Comparison of ENCODE assay signal across 8 cellular contexts in the genomic region with DNA sequence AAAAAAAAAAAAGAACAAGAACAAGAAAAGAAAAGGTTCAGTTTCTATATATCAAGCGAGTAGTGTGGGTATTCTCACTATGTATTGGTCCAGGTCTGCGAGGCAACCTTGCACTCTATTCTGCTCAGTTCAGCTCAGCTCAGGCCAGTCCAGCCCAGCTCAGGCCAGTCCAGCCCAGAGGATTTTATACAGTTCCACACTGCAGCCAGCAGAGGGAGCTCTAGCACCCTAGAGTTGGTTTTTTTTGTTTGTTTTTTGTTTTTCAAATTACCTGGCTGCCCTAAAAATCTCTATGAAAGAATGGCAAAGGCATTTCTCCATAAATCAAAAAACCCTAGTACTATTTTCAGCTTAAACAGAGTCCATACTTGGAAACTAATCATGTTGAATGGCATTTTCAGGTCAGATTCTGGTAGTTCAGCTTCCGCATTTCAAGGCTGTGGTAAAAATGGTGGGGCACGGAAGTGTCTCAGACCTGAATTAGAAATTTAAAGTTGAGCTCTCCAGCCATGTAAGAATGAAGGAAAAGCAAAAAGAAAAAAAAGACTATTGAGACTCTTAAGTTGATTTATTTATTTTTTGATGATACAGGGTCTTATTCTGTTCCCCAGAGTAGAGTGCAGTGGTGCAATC. TPM values are rescaled to one million over a fixed set of nuclear protein-coding genes. Genes with fewer than 3 reads are reported as not detected.
DNase-seq lines count a peak whose midpoint lies in the region; ATAC-seq and TF ChIP-seq lines count a peak whose summit lies in the region.

No MANE protein-coding gene starts in this region.

- no peaks in the 10 kb centered on the region for H3K79me2 ChIP-seq in PC-3 (ENCODE audit: low read length)

- H3K4me3 Mint-ChIP-seq in progenitor cell of endocrine pancreas (ENCODE audit: low read depth): no peak overlapping the region

- H3F3A ChIP-seq in PC-3 (ENCODE audit: low read length, unreplicated experiment): no peaks in the 10 kb centered on the region

- H3K4me3 ChIP-seq in PC-3 (ENCODE audit: low read length): no peak overlapping the region

- no peaks in the 10 kb centered on the region for H3K36me3 Mint-ChIP-seq in progenitor cell of endocrine pancreas (ENCODE audit: insufficient read depth)

- H3K4me1 Mint-ChIP-seq in progenitor cell of endocrine pancreas (ENCODE audit: low read depth): no peaks in the 10 kb centered on the region

- H3K9me3 Mint-ChIP-seq in progenitor cell of endocrine pancreas (ENCODE audit: low read depth): no peaks in the 10 kb centered on the region

- DNase-seq in DMS53 (lab: John Stamatoyannopoulos, UW) (peak; percentile 84), HEK293T (ENCODE audit: extremely low spot score) (peak; percentile 64), PC-3 (peak; percentile 67), head of caudate nucleus (peak in 35 of 42 donors; percentile 22 to 81 (median 48)), progenitor cell of endocrine pancreas (ENCODE audit: low spot score, unreplicated experiment) (peak; percentile 53)
- DNase-seq in activated gamma-delta T cell treated with anti-CD3 and anti-CD28 coated beads, Interleukin-2, amount 50 U/mL, for 16 hours (ENCODE audit: low read depth): peak; percentile 23

- POLR2A ChIA-PET in HEK293T (lab: Yijun Ruan, JAX) (interaction anchor here (1.4 kb wide), 1 partner anchor 313 kb away, joined by 3 read pairs; the partner anchor contains the start of gene CYCS), PC-3 (lab: Charles Lee; ENCODE audit: unreplicated experiment) (no interaction called here)

- H3K36me3 ChIP-seq in PC-3 (ENCODE audit: low read depth, low read length): peaks cover 10% of the 10 kb centered on the region

- CTCF ChIA-PET in HEK293T (lab: Yijun Ruan, JAX): interaction anchor here (0.6 to 3.0 kb wide), 22 partner anchors 9 to 586 kb away, joined by 3 to 49 read pairs (median 4); partner anchors contain the start of gene CYCS
- CTCF ChIA-PET in PC-3 (lab: Charles Lee): interaction anchor here (0.5 to 1.6 kb wide), 24 partner anchors 8 to 1823 kb away, joined by 3 to 38 read pairs (median 4); partner anchors contain the start of gene OSBPL3

- H3K27me3 Mint-ChIP-seq in progenitor cell of endocrine pancreas: no peaks in the 10 kb centered on the region

- H3K27ac ChIP-seq in PC-3 (ENCODE audit: low read length): no peak overlapping the region

- no peaks in the 10 kb centered on the region for H3K4me1 ChIP-seq in PC-3 (ENCODE audit: insufficient read depth, low read length)

- no peak overlapping the region for H3K9ac ChIP-seq in PC-3 (ENCODE audit: low read length)

- no peak overlapping the region for H3K4me2 ChIP-seq in PC-3 (ENCODE audit: low read length)

- peak; percentile 93 for ATAC-seq in PC-3
- ATAC-seq in GM19467 (IDR thresholded peaks at IDR 0.05; ENCODE audit: unreplicated experiment): no peak
- ATAC-seq in HG02588 (IDR thresholded peaks at IDR 0.05; ENCODE audit: unreplicated experiment): no peak

- H3K9me2 ChIP-seq in PC-3 (replicated peaks; ENCODE audit: low read length): no peaks in the 10 kb centered on the region

- H3K27me3 ChIP-seq in PC-3 (ENCODE audit: low read length): no peaks in the 10 kb centered on the region

- TF ChIP-seq CTCF in PC-3 (conservative IDR thresholded peaks at IDR 0.05; ENCODE audit: low read depth, low read length) (peak; percentile 90), progenitor cell of endocrine pancreas (IDR thresholded peaks at IDR 0.05; ENCODE audit: unreplicated experiment) (peak; percentile 98)

- no peak overlapping the region for H3K27ac Mint-ChIP-seq in progenitor cell of endocrine pancreas

- no TSS peak for BruUV-seq in PC-3 (replicated peaks; lab: Mats Ljungman, UMichigan)

- H4K20me1 ChIP-seq in PC-3 (ENCODE audit: low read length): no peaks in the 10 kb centered on the region

- no peak overlapping the region for H2AFZ ChIP-seq in PC-3 (ENCODE audit: low read length)

- intact Hi-C loops in PC-3 (cut with micrococcal nuclease) (loop anchor here (1.0 kb wide), 3 partner anchors 55 to 282 kb away; partner anchors contain the start of gene GSDME), head of caudate nucleus (cut with DNase I) (no loop called here)

- H3K9me3 ChIP-seq in PC-3 (ENCODE audit: low read length): no peaks in the 10 kb centered on the region

TF ChIP-seq in HEK293T, 16 proteins besides CTCF, POLR2A, EP300 and RAD21:
- TF ChIP-seq ZNF384 (IDR thresholded peaks at IDR 0.05): peak; percentile 56; the same call in 1 of the 2 replicates
- no peak for TF ChIP-seq CTBP1 (IDR thresholded peaks at IDR 0.05; ENCODE audit: borderline replicate concordance)
- no peak for TF ChIP-seq FOXM1 (IDR thresholded peaks at IDR 0.05; ENCODE audit: borderline replicate concordance)
- no peak for TF ChIP-seq ELF4 (IDR thresholded peaks at IDR 0.05)
- no peak for TF ChIP-seq BHLHE40 (IDR thresholded peaks at IDR 0.05; ENCODE audit: borderline replicate concordance)
- TF ChIP-seq LEF1 (IDR thresholded peaks at IDR 0.05; ENCODE audit: borderline replicate concordance): no peak
- TF ChIP-seq, protein P1, sequence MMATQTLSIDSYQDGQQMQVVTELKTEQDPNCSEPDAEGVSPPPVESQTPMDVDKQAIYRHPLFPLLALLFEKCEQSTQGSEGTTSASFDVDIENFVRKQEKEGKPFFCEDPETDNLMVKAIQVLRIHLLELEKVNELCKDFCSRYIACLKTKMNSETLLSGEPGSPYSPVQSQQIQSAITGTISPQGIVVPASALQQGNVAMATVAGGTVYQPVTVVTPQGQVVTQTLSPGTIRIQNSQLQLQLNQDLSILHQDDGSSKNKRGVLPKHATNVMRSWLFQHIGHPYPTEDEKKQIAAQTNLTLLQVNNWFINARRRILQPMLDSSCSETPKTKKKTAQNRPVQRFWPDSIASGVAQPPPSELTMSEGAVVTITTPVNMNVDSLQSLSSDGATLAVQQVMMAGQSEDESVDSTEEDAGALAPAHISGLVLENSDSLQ (IDR thresholded peaks at IDR 0.05): no peak

RNA-seq across cellular contexts. Expression of gene GSDME, which starts 55.2 kb away (rescaled TPM):
- total RNA-seq in PC-3 (2014; rRNA removed): 12.0 and 16.6 TPM in 2 replicates
- 22.3 and 25.0 TPM in 2 replicates for total RNA-seq in progenitor cell of endocrine pancreas

Comparison
In these comparisons a context has a peak if more than half of its experiments do, and no peak if none do; other contexts are left out.
1. DNase-seq: peak in every context shown above with its lines; median percentile 84 in DMS53; 67 in PC-3; 64 in HEK293T; 53 in progenitor cell of endocrine pancreas; 48 in head of caudate nucleus; 23 in activated gamma-delta T cell treated with anti-CD3 and anti-CD28 coated beads, Interleukin-2, amount 50 U/mL, for 16 hours.